ENCODE assay signal across 17 cellular contexts in the genomic region with DNA sequence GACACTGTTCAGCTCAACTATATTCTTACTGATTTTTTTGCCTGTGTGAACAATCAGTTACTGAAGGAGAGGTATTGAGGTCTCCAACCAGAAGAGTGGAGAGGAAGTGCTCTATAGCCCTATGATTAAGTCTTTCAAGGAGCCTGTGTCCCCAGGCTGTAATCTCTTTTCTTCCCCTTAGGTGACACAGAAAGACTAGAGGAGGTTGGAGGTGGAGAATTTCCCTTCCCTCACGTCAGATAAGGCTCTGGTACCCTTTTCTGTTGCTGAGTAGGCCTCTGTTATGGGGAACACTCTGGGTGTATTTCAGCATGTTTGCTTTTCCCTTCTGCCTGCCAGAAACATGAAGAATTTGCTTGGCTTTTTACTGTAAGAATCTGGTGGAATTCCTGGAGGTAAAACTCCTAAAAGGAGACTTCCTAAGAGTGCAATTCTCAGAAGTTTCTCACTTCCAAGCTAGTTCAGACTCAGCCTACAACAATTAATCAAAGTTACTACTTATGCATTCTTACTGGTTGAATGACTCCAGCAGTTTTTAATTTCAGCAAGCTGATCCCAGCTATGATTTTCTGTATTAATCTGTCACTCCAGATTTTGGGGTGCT. TPM values are rescaled to one million over a fixed set of nuclear protein-coding genes. Genes with fewer than 3 reads are reported as not detected.
DNase-seq lines count a peak whose midpoint lies in the region; ATAC-seq and TF ChIP-seq lines count a peak whose summit lies in the region.
"Had no signal": no experiment of that assay in that cellular context is flagged by ENCODE, and none has a peak within 500 bp of the region (broad histone marks: within the 10 kb centered on the region; RNA-seq: fewer than 3 reads in every experiment).

No MANE protein-coding gene starts in this region.

- no peak overlapping the region for H3K4me3 Mint-ChIP-seq in H9
- H3K4me3 Mint-ChIP-seq in T-helper 2 cell treated with Interferon-gamma antibody and Interleukin-4, amounts not matched to agents 5 μg/mL and 100 μg/mL, for 36 hours: no peak overlapping the region
- H3K4me3 Mint-ChIP-seq: effector memory CD8-positive, alpha-beta T cell; natural killer cell had no signal

- no peak overlapping the region for H3T11ph ChIP-seq in H9 (ENCODE audit: low read length)

- H3K23ac ChIP-seq in H9 (ENCODE audit: insufficient read length, low read depth, low read length): no peak overlapping the region

- no peak overlapping the region for H4K8ac ChIP-seq in H9 (replicated peaks; ENCODE audit: insufficient read length, low read depth, low read length)

- H2BK5ac ChIP-seq in H9 (ENCODE audit: insufficient read length, low read length): no peak overlapping the region

- H2BK12ac ChIP-seq in H9 (ENCODE audit: insufficient read length, low read depth, low read length): no peak overlapping the region

- no peak overlapping the region for H2BK20ac ChIP-seq in H9 (ENCODE audit: low read depth, low read length, poor library complexity, severe bottlenecking)

- no peak overlapping the region for H3K4me3 ChIP-seq in AG04449 (ENCODE audit: low read depth, low read length)
- H3K4me3 ChIP-seq: Peyer's patch, stomach had no signal

- H2AK5ac ChIP-seq in H9 (ENCODE audit: insufficient read length, low read length): no peak overlapping the region

- POLR2A ChIA-PET in AG04449 (lab: Yijun Ruan, JAX): interaction anchor here (0.7 kb wide), 1 partner anchor 558 kb away, joined by 3 read pairs; no protein-coding TSS in a partner anchor

- H3K23me2 ChIP-seq in H9 (ENCODE audit: insufficient read length, low read depth, low read length, poor library complexity, severe bottlenecking): no peaks in the 10 kb centered on the region

- CTCF ChIA-PET in AG04449 (lab: Yijun Ruan, JAX): interaction anchor here (0.9 to 1.6 kb wide), 2 partner anchors 406 to 696 kb away, joined by 3 read pairs; no protein-coding TSS in a partner anchor

- no peaks in the 10 kb centered on the region for H3K9me3 Mint-ChIP-seq in H9
- no peaks in the 10 kb centered on the region for H3K9me3 Mint-ChIP-seq in T-helper 2 cell treated with Interferon-gamma antibody and Interleukin-4, amounts not matched to agents 5 μg/mL and 100 μg/mL, for 36 hours
- H3K9me3 Mint-ChIP-seq: effector memory CD8-positive, alpha-beta T cell; natural killer cell had no signal

- no peaks in the 10 kb centered on the region for H4K20me1 ChIP-seq in H9 (ENCODE audit: control insufficient read depth, insufficient read depth, insufficient read length)

- H3K4ac ChIP-seq in H9 (ENCODE audit: low read depth, low read length): no peak overlapping the region

- H3K56ac ChIP-seq in H9 (ENCODE audit: insufficient read length, low read depth, low read length): no peak overlapping the region

- no peaks in the 10 kb centered on the region for H3K27me3 ChIP-seq in H9 (ENCODE audit: insufficient read depth, low read length)
- H3K27me3 ChIP-seq: brain microvascular endothelial cell, Peyer's patch, stomach had no signal

- H3K4me2 ChIP-seq in H9 (ENCODE audit: insufficient read depth, insufficient read length, low read length): no peak overlapping the region

- H3K36me3 Mint-ChIP-seq in H9 (ENCODE audit: insufficient read depth in 1 of 3, low read depth in 3 of 3): no peaks in the 10 kb centered on the region
- H3K36me3 Mint-ChIP-seq in T-helper 2 cell treated with Interferon-gamma antibody and Interleukin-4, amounts not matched to agents 5 μg/mL and 100 μg/mL, for 36 hours (ENCODE audit: low read depth): no peaks in the 10 kb centered on the region
- H3K36me3 Mint-ChIP-seq: natural killer cell had no signal

- H3K14ac ChIP-seq in H9 (ENCODE audit: insufficient read depth, low read length): no peak overlapping the region

- no peaks in the 10 kb centered on the region for H3K4me1 Mint-ChIP-seq in H9
- no peaks in the 10 kb centered on the region for H3K4me1 Mint-ChIP-seq in T-helper 2 cell treated with Interferon-gamma antibody and Interleukin-4, amounts not matched to agents 5 μg/mL and 100 μg/mL, for 36 hours (ENCODE audit: low read depth)
- H3K4me1 Mint-ChIP-seq: natural killer cell had no signal

- no peak overlapping the region for H2BK120ac ChIP-seq in H9 (ENCODE audit: low read depth, low read length, poor library complexity, severe bottlenecking)

- DNase-seq in AG04449 (ENCODE audit: low read depth, low spot score) (peak; percentile 50), H9 (no peak), left kidney (ENCODE audit: low read depth, low spot score) (peak; percentile 55), SKM-1 treated with dmso at 0.1 percent for 144 hours (lab: John Stamatoyannopoulos, UW; ENCODE audit: unreplicated experiment) (no peak), iPS-NIHi11 (ENCODE audit: low spot score) (no peak)
- DNase-seq in T-helper 2 cell treated with Interferon-gamma antibody and Interleukin-4, amounts not matched to agents 5 μg/mL and 100 μg/mL, for 36 hours (ENCODE audit: low spot score): peak; percentile 5
- DNase-seq: activated CD4-positive, alpha-beta T cell treated with anti-CD3 and anti-CD28 coated beads for 48 hours; brain microvascular endothelial cell; effector memory CD8-positive, alpha-beta T cell; EL; natural killer cell; Peyer's patch; stomach had no signal

- H3K27me3 Mint-ChIP-seq in H9 (ENCODE audit: low read depth): no peaks in the 10 kb centered on the region
- H3K27me3 Mint-ChIP-seq in T-helper 2 cell treated with Interferon-gamma antibody and Interleukin-4, amounts not matched to agents 5 μg/mL and 100 μg/mL, for 36 hours (ENCODE audit: low read depth): peaks cover 24% of the 10 kb centered on the region

- no peak overlapping the region for H3K9ac ChIP-seq in H9 (ENCODE audit: extremely low read depth, insufficient read length, low read length)

- H3K18ac ChIP-seq in H9 (ENCODE audit: insufficient read length, low read depth, low read length): no peak overlapping the region

- ATAC-seq in HG02981 (IDR thresholded peaks at IDR 0.05; ENCODE audit: unreplicated experiment) (no peak), GM19397 (IDR thresholded peaks at IDR 0.05; ENCODE audit: unreplicated experiment) (no peak)
- ATAC-seq: effector memory CD8-positive, alpha-beta T cell; natural killer cell had no signal

- H3K79me2 ChIP-seq in H9 (ENCODE audit: insufficient read depth, low read length): no peaks in the 10 kb centered on the region

- no peak overlapping the region for H2BK15ac ChIP-seq in H9 (ENCODE audit: low read depth, low read length)

- H3K79me1 ChIP-seq in H9 (ENCODE audit: insufficient read depth, low read depth, low read length, poor library complexity, severe bottlenecking): no peaks in the 10 kb centered on the region

- no peak overlapping the region for H3K27ac Mint-ChIP-seq in H9
- H3K27ac Mint-ChIP-seq in T-helper 2 cell treated with Interferon-gamma antibody and Interleukin-4, amounts not matched to agents 5 μg/mL and 100 μg/mL, for 36 hours: no peak overlapping the region
- H3K27ac Mint-ChIP-seq: effector memory CD8-positive, alpha-beta T cell; natural killer cell had no signal

- H3K4me1 ChIP-seq in H9 (ENCODE audit: insufficient read depth, low read length): no peaks in the 10 kb centered on the region
- H3K4me1 ChIP-seq: Peyer's patch had no signal

- H3K27ac ChIP-seq in H9 (ENCODE audit: insufficient read length, low read depth, low read length): no peak overlapping the region
- H3K27ac ChIP-seq: brain microvascular endothelial cell, C4-2B, HL-60, Peyer's patch, stomach had no signal

- no peak overlapping the region for H4K91ac ChIP-seq in H9 (ENCODE audit: insufficient read length, low read depth, low read length)

- H4K5ac ChIP-seq in H9 (ENCODE audit: insufficient read length, low read depth, low read length): no peak overlapping the region

- H3K9me3 ChIP-seq in H9 (ENCODE audit: control insufficient read depth, low read depth, low read length): no peaks in the 10 kb centered on the region
- H3K9me3 ChIP-seq: Peyer's patch, stomach had no signal

- H2AFZ ChIP-seq in H9 (ENCODE audit: low read length): peak overlapping the region; percentile 45

- TF ChIP-seq CTCF in AG04449 (IDR thresholded peaks at IDR 0.05; ENCODE audit: insufficient read depth, low read length, missing control alignments): no peak
- no peak for TF ChIP-seq CTCF in H9 (conservative IDR thresholded peaks at IDR 0.05)

- no CpG with 5 or more reads among the region's 1 CpG for WGBS in H9 (ENCODE audit: extremely low coverage, insufficient read length, low lambda C conversion rate)

RNA-seq across cellular contexts. Expression of a gene that starts 58.3 kb away (rescaled TPM):
- total RNA-seq in H9 (2021): 0.09 and 0.17 TPM in 2 replicates
- total RNA-seq: natural killer cell, Peyer's patch had no signal

Comparison
In these comparisons a context has a peak if more than half of its experiments do, and no peak if none do; other contexts are left out.
1. DNase-seq: peak in AG04449 (single experiment), T-helper 2 cell treated with Interferon-gamma antibody and Interleukin-4, amounts not matched to agents 5 μg/mL and 100 μg/mL, for 36 hours (single experiment) and left kidney (single experiment); none in H9 (single experiment), SKM-1 treated with dmso at 0.1 percent for 144 hours (single experiment) and iPS-NIHi11 (single experiment).